ENCODE assay signal across 23 cellular contexts in genomic region chr1:54453089-54453488, GRCh38.
"Had no signal": no experiment of that assay in that cellular context is flagged by ENCODE, and none has a peak within 500 bp of the region (broad histone marks: within the 10 kb centered on the region; RNA-seq: fewer than 3 reads in every experiment).

No MANE protein-coding gene starts in this region.

- ATAC-seq: activated naive CD8-positive, alpha-beta T cell treated with anti-CD3 and anti-CD28 coated beads, Interleukin-2, amount 50 U/mL, for 24 hours; gastroesophageal sphincter; naive thymus-derived CD8-positive, alpha-beta T cell; pancreas; right cardiac atrium; stimulated activated naive CD8-positive, alpha-beta T cell treated with anti-CD3 and anti-CD28 coated beads, Interleukin-15, Interleukin-2, amounts not matched to agents 100 U/mL and 50 U/mL, for 24 hours; T-cell had no signal

- H3K4me3 ChIP-seq: breast epithelium, colonic mucosa, gastroesophageal sphincter, hepatocyte, pancreas, spleen, testis, transverse colon had no signal

- H3K4me3 Mint-ChIP-seq: activated naive CD4-positive, alpha-beta T cell treated with anti-CD3 and anti-CD28 coated beads, Interleukin-2, amount 50 U/mL, for 24 hours; activated naive CD8-positive, alpha-beta T cell treated with anti-CD3 and anti-CD28 coated beads, Interleukin-2, amount 50 U/mL, for 24 hours; naive thymus-derived CD8-positive, alpha-beta T cell; T-cell had no signal

- H3K27ac ChIP-seq: breast epithelium, colonic mucosa, gastroesophageal sphincter, hepatocyte, neutrophil, pancreas, spleen, testis, transverse colon had no signal

- H3K79me2 ChIP-seq: hepatocyte had no signal

- H3K36me3 Mint-ChIP-seq: activated naive CD4-positive, alpha-beta T cell treated with anti-CD3 and anti-CD28 coated beads, Interleukin-2, amount 50 U/mL, for 24 hours; T-cell had no signal

- H3K4me1 ChIP-seq: breast epithelium, colonic mucosa, gastroesophageal sphincter, pancreas, spleen, testis, transverse colon had no signal

- H3K27me3 Mint-ChIP-seq: activated naive CD4-positive, alpha-beta T cell treated with anti-CD3 and anti-CD28 coated beads, Interleukin-2, amount 50 U/mL, for 24 hours; naive thymus-derived CD8-positive, alpha-beta T cell; T-cell had no signal

- H3K27ac Mint-ChIP-seq: activated naive CD4-positive, alpha-beta T cell treated with anti-CD3 and anti-CD28 coated beads, Interleukin-2, amount 50 U/mL, for 24 hours; activated naive CD8-positive, alpha-beta T cell treated with anti-CD3 and anti-CD28 coated beads, Interleukin-2, amount 50 U/mL, for 24 hours; T-cell had no signal

- H3K27me3 ChIP-seq: breast epithelium, colonic mucosa, gastroesophageal sphincter, hepatocyte, neutrophil, pancreas, testis, transverse colon had no signal

- DNase-seq: activated CD4-positive, alpha-beta T cell treated with anti-CD3 and anti-CD28 coated beads for 48 hours; activated CD4-positive, alpha-beta T cell treated with anti-CD3 and anti-CD28 coated beads, Interleukin-2, amount 50 U/mL, for 48 hours; activated CD8-positive, alpha-beta memory T cell treated with anti-CD3 and anti-CD28 coated beads for 24 hours; activated naive CD8-positive, alpha-beta T cell treated with anti-CD3 and anti-CD28 coated beads, Interleukin-2, amount 50 U/mL, for 24 hours; activated T-cell treated with anti-CD3 and anti-CD28 coated beads, Interleukin-2, amount 50 U/mL, for 1 hour; amygdala; colonic mucosa; effector CD8-positive, alpha-beta T cell; left colon; mammary epithelial cell; naive thymus-derived CD8-positive, alpha-beta T cell; right cardiac atrium; spleen; stimulated activated naive CD8-positive, alpha-beta T cell treated with anti-CD3 and anti-CD28 coated beads, Interleukin-15, Interleukin-2, amounts not matched to agents 100 U/mL and 50 U/mL, for 24 hours; T-cell; testis; transverse colon had no signal

- H3K4me2 ChIP-seq: hepatocyte had no signal

- H2AFZ ChIP-seq: hepatocyte had no signal

- H3K36me3 ChIP-seq: breast epithelium, colonic mucosa, gastroesophageal sphincter, neutrophil, pancreas, spleen, transverse colon had no signal

- H3K9me3 Mint-ChIP-seq: activated naive CD4-positive, alpha-beta T cell treated with anti-CD3 and anti-CD28 coated beads, Interleukin-2, amount 50 U/mL, for 24 hours; activated naive CD8-positive, alpha-beta T cell treated with anti-CD3 and anti-CD28 coated beads, Interleukin-2, amount 50 U/mL, for 24 hours; T-cell had no signal

- H3K9me3 ChIP-seq: colonic mucosa, neutrophil, pancreas, testis, transverse colon had no signal

- H3K4me1 Mint-ChIP-seq: activated naive CD4-positive, alpha-beta T cell treated with anti-CD3 and anti-CD28 coated beads, Interleukin-2, amount 50 U/mL, for 24 hours had no signal
